8 cellular contexts compared by ENCODE assay signal in genomic region chr1:33257388-33257758, GRCh38. TPM values are rescaled to one million over a fixed set of nuclear protein-coding genes. Genes with fewer than 3 reads are reported as not detected.
DNase-seq lines count a peak whose midpoint lies in the region; ATAC-seq and TF ChIP-seq lines count a peak whose summit lies in the region.

No MANE protein-coding gene starts in this region.

- H3K4me2 ChIP-seq in KMS-11, result peak overlapping the region; percentile 82

- H3K4me3 Mint-ChIP-seq in naive B cell, result peak overlapping the region; percentile 92 to 99 (median 98)

- H3K27ac ChIP-seq in KMS-11 (peak overlapping the region; percentile 10; the same call in 1 of the 2 replicates), cingulate gyrus (ENCODE audit: low read depth, low read length) (peak overlapping the region; percentile 47)

- no peaks in the 10 kb centered on the region for H4K20me1 ChIP-seq in KMS-11 (ENCODE audit: insufficient read depth)

- DNase-seq in AG09309 (ENCODE audit: low read depth), result no peak
- DNase-seq in naive B cell, result no peak
- no peak for DNase-seq in NOMO-1 (lab: John Stamatoyannopoulos, UW; ENCODE audit: unreplicated experiment in 2 of 2)
- no peak for DNase-seq in activated CD4-positive, CD25-positive, alpha-beta regulatory T cell treated with anti-CD3 and anti-CD28 coated beads, Interleukin-2, amount 50 U/mL, for 72 hours

- no peaks in the 10 kb centered on the region; the same call in 1 of the 2 replicates for H3K27me3 ChIP-seq in KMS-11 (ENCODE audit: insufficient read depth, low read depth)

- TF ChIP-seq CTCF in AG09309 (IDR thresholded peaks at IDR 0.05; ENCODE audit: control insufficient read depth, insufficient read depth, low read depth, low read length, missing control alignments) (no peak), KMS-11 (conservative IDR thresholded peaks at IDR 0.05; ENCODE audit: low read depth, low read length) (no peak)

- H3K36me3 Mint-ChIP-seq in naive B cell, result no peaks in the 10 kb centered on the region

- no peaks in the 10 kb centered on the region for H3K79me2 ChIP-seq in KMS-11 (ENCODE audit: insufficient read depth, low read depth)

- no peaks in the 10 kb centered on the region for H3K27me3 Mint-ChIP-seq in naive B cell

- ATAC-seq in naive B cell (ENCODE audit: low read depth in 2 of 2) (no peak), GM18519 (IDR thresholded peaks at IDR 0.05; ENCODE audit: low FRiP score, unreplicated experiment) (no peak), GM18511 (IDR thresholded peaks at IDR 0.05; ENCODE audit: unreplicated experiment) (no peak)

- no peaks in the 10 kb centered on the region for H3K36me3 ChIP-seq in KMS-11 (ENCODE audit: insufficient read depth)

- H3K4me3 ChIP-seq in AG09309 (ENCODE audit: control insufficient read depth, low read depth, low read length), result peak overlapping the region; percentile 63
- peak overlapping the region; percentile 36 for H3K4me3 ChIP-seq in KMS-11 (IDR thresholded peaks at IDR 0.05; ENCODE audit: insufficient read depth, low read depth, low read length)

- H3K4me1 ChIP-seq in KMS-11 (ENCODE audit: low read depth, poor library complexity, severe bottlenecking), result no peaks in the 10 kb centered on the region

- peak overlapping the region; percentile 77 for H2AFZ ChIP-seq in KMS-11 (ENCODE audit: low read depth)

- peaks cover 33 to 54% (median 45%) of the 10 kb centered on the region in 3 donors for H3K4me1 Mint-ChIP-seq in naive B cell

- H3K9ac ChIP-seq in KMS-11, result peak overlapping the region; percentile 69; the same call in 1 of the 2 replicates

- H3K9me3 Mint-ChIP-seq in naive B cell, result peaks cover 0 to 1% (median 0%) of the 10 kb centered on the region in 7 donors

- peak overlapping the region in 2 of 6 donors; percentile 90 to 96 for H3K27ac Mint-ChIP-seq in naive B cell

RNA-seq across cellular contexts. Expression of gene ZNF362, which starts 1.1 kb away (rescaled TPM):
- polyA plus RNA-seq in naive B cell (ENCODE audit: low read depth in 6 of 6), result 10 to 100 TPM in 5 of 6 donors, 1 to 10 TPM in 1; 10.0 to 25.5 (median 12.7) TPM
